In genomic region chr17:51064061-51064735, GRCh38 we compare ENCODE assay signal across 31 cellular contexts. TPM values are rescaled to one million over a fixed set of nuclear protein-coding genes. Genes with fewer than 3 reads are reported as not detected.
DNase-seq lines count a peak whose midpoint lies in the region; ATAC-seq, FAIRE-seq and TF ChIP-seq lines count a peak whose summit lies in the region.
"Had no signal": no experiment of that assay in that cellular context is flagged by ENCODE, and none has a peak within 500 bp of the region (broad histone marks: within the 10 kb centered on the region; RNA-seq: fewer than 3 reads in every experiment).

No MANE protein-coding gene starts in this region.

- peaks cover 7% of the 10 kb centered on the region for H3K36me3 Mint-ChIP-seq in HFFc6 (ENCODE audit: low read depth)
- H3K36me3 Mint-ChIP-seq: activated naive CD4-positive, alpha-beta T cell treated with anti-CD3 and anti-CD28 coated beads, Interleukin-2, amount 50 U/mL, for 72 hours; natural killer cell treated with Interleukin-12 subunit alpha and Interleukin-12 subunit beta and Interleukin-15 and Interleukin-18, amount 100 ng/mL, for 72 hours had no signal

- H4K20me1 ChIP-seq in PC-3 (ENCODE audit: low read length) = no peaks in the 10 kb centered on the region

- peak overlapping the region; percentile 69 for H3K27ac ChIP-seq in PC-3 (ENCODE audit: low read length)
- peak overlapping the region; percentile 79 for H3K27ac ChIP-seq in epithelial cell of prostate
- H3K27ac ChIP-seq in small intestine (ENCODE audit: low read depth in 1 of 2, low read length in 1 of 2) = no peak overlapping the region
- no peak overlapping the region for H3K27ac ChIP-seq in coronary artery
- H3K27ac ChIP-seq: ascending aorta, KMS-11, testis, vagina had no signal

- no peaks in the 10 kb centered on the region for H3F3A ChIP-seq in PC-3 (ENCODE audit: low read length, unreplicated experiment)

- H3K9me2 ChIP-seq in PC-3 (replicated peaks; ENCODE audit: low read length) = no peaks in the 10 kb centered on the region

- no peak overlapping the region for H2AFZ ChIP-seq in PC-3 (ENCODE audit: low read length)

- H3K4me3 Mint-ChIP-seq in HFFc6 = no peak overlapping the region
- H3K4me3 Mint-ChIP-seq: activated T-helper 17 cell treated with anti-CD3 and anti-CD28 coated beads, Interleukin-2, amount 50 U/mL, for 72 hours; CD14-positive monocyte; natural killer cell treated with Interleukin-12 subunit alpha and Interleukin-12 subunit beta and Interleukin-15 and Interleukin-18, amount 100 ng/mL, for 72 hours had no signal

- H3K9ac ChIP-seq in PC-3 (ENCODE audit: low read length) = no peak overlapping the region
- H3K9ac ChIP-seq: KMS-11 had no signal

- peaks cover 29% of the 10 kb centered on the region for H3K4me1 Mint-ChIP-seq in HFFc6 (ENCODE audit: low read depth)

- H3K27me3 Mint-ChIP-seq in HFFc6 (ENCODE audit: insufficient read depth) = no peaks in the 10 kb centered on the region
- H3K27me3 Mint-ChIP-seq: activated T-helper 17 cell treated with anti-CD3 and anti-CD28 coated beads, Interleukin-2, amount 50 U/mL, for 72 hours; natural killer cell treated with Interleukin-12 subunit alpha and Interleukin-12 subunit beta and Interleukin-15 and Interleukin-18, amount 100 ng/mL, for 72 hours had no signal

- H3K9me3 Mint-ChIP-seq in HFFc6 = no peaks in the 10 kb centered on the region
- H3K9me3 Mint-ChIP-seq: activated naive CD4-positive, alpha-beta T cell treated with anti-CD3 and anti-CD28 coated beads, Interleukin-2, amount 50 U/mL, for 72 hours; activated T-helper 17 cell treated with anti-CD3 and anti-CD28 coated beads, Interleukin-2, amount 50 U/mL, for 72 hours; CD14-positive monocyte; natural killer cell treated with Interleukin-12 subunit alpha and Interleukin-12 subunit beta and Interleukin-15 and Interleukin-18, amount 100 ng/mL, for 72 hours had no signal

- CTCF ChIA-PET in PC-3 (lab: Charles Lee) = interaction anchor here (0.6 to 0.9 kb wide), 2 partner anchors 56 to 89 kb away, joined by 3 to 6 read pairs; partner anchors contain the start of genes NME1 and SPAG9

- ATAC-seq in PC-3 = peak; percentile 74
- ATAC-seq: activated naive CD4-positive, alpha-beta T cell treated with anti-CD3 and anti-CD28 coated beads, Interleukin-2, amount 50 U/mL, for 72 hours; activated T-helper 17 cell treated with anti-CD3 and anti-CD28 coated beads, Interleukin-2, amount 50 U/mL, for 72 hours; left ventricle myocardium superior; natural killer cell treated with Interleukin-12 subunit alpha and Interleukin-12 subunit beta and Interleukin-15 and Interleukin-18, amount 100 ng/mL, for 72 hours had no signal

- H3K79me2 ChIP-seq in PC-3 (ENCODE audit: low read length) = peaks cover 73% of the 10 kb centered on the region

- BruUV-seq in PC-3 (replicated peaks; lab: Mats Ljungman, UMichigan) = no TSS peak

- DNase-seq in HFFc6 (no peak), PC-3 (peak; percentile 73), epithelial cell of prostate (ENCODE audit: low read depth, low spot score) (no peak), small intestine (peak; percentile 32), coronary artery (ENCODE audit: low spot score) (no peak), NCI-H345 treated with DMSO at 0.1 percent for 48 hours (lab: John Stamatoyannopoulos, UW; ENCODE audit: unreplicated experiment) (no peak), NCI-H2081 (lab: John Stamatoyannopoulos, UW) (no peak)
- DNase-seq: activated CD4-positive, alpha-beta T cell treated with anti-CD3 and anti-CD28 coated beads, Interleukin-2, amount 50 U/mL, for 48 hours; activated CD8-positive, alpha-beta memory T cell treated with anti-CD3 and anti-CD28 coated beads, Interleukin-2, amount 50 U/mL, for 4 hours; cerebellar nuclear complex; EL; erythroblast; GOT3; left ventricle myocardium superior; NCI-H1105 treated with DMSO at 0.1 percent for 48 hours; NCI-H2029 treated with DMSO at 0.1 percent for 48 hours; NCI-H345; NCI-H774; SHP77 treated with DMSO at 0.1 percent for 48 hours; stimulated activated CD4-positive, alpha-beta T cell treated with anti-CD3 and anti-CD28 coated beads, Interleukin-12 subunit alpha, Interleukin-12 subunit beta, amount 100 ng/mL, for 4 hours; stimulated activated CD4-positive, alpha-beta T cell treated with anti-CD3 and anti-CD28 coated beads, Interleukin-4, amount 100 ng/mL, for 4 hours; stimulated activated naive CD4-positive, alpha-beta T cell treated with Interleukin-2 at 50 U/mL for 16 hours; testis had no signal

- H3K36me3 ChIP-seq in PC-3 (ENCODE audit: low read depth, low read length) (no peaks in the 10 kb centered on the region), small intestine (ENCODE audit: control insufficient read depth in 2 of 2, insufficient read depth in 2 of 2, low read length in 2 of 2) (no peaks in the 10 kb centered on the region)
- H3K36me3 ChIP-seq: ascending aorta, vagina had no signal

- H3K9me3 ChIP-seq in PC-3 (ENCODE audit: low read length) = no peaks in the 10 kb centered on the region
- no peaks in the 10 kb centered on the region for H3K9me3 ChIP-seq in small intestine (ENCODE audit: control insufficient read depth, low read depth)
- H3K9me3 ChIP-seq: ascending aorta, testis, vagina had no signal

- FAIRE-seq in small intestine (lab: Jason Lieb, UNC) = no peak
- FAIRE-seq: D721Med had no signal

- H3K27ac Mint-ChIP-seq in HFFc6 = peak overlapping the region; percentile 52
- H3K27ac Mint-ChIP-seq: activated T-helper 17 cell treated with anti-CD3 and anti-CD28 coated beads, Interleukin-2, amount 50 U/mL, for 72 hours; natural killer cell treated with Interleukin-12 subunit alpha and Interleukin-12 subunit beta and Interleukin-15 and Interleukin-18, amount 100 ng/mL, for 72 hours had no signal

- H3K4me3 ChIP-seq in PC-3 (ENCODE audit: low read length) (no peak overlapping the region), small intestine (ENCODE audit: low read depth in 1 of 2, low read length in 2 of 2) (no peak overlapping the region), coronary artery (no peak overlapping the region)
- H3K4me3 ChIP-seq: ascending aorta, testis, vagina had no signal

- peaks cover 51% of the 10 kb centered on the region for H3K4me1 ChIP-seq in PC-3 (ENCODE audit: insufficient read depth, low read length)
- H3K4me1 ChIP-seq in small intestine (ENCODE audit: control insufficient read depth in 2 of 2, insufficient read depth in 1 of 2, low read depth in 1 of 2, low read length in 1 of 2) = peaks cover 0 to 2% of the 10 kb centered on the region in 2 donors
- H3K4me1 ChIP-seq: ascending aorta, testis had no signal

- WGBS in small intestine, 3 donors = 48 to 63% (median 56%) methylated on average over 1 of the region's 1 CpG

- TF ChIP-seq CTCF in HFFc6 (IDR thresholded peaks at IDR 0.05) = no peak
- TF ChIP-seq CTCF in PC-3 (conservative IDR thresholded peaks at IDR 0.05; ENCODE audit: low read depth, low read length) = no peak
- TF ChIP-seq CTCF in coronary artery (IDR thresholded peaks at IDR 0.05) = no peak

- intact Hi-C loops in PC-3 (cut with micrococcal nuclease) = loop anchor here (1.0 kb wide), 2 partner anchors 21 to 89 kb away; partner anchors contain the start of gene NME1

- H3K27me3 ChIP-seq in PC-3 (ENCODE audit: low read length) = no peaks in the 10 kb centered on the region
- no peaks in the 10 kb centered on the region for H3K27me3 ChIP-seq in small intestine (ENCODE audit: control insufficient read depth in 2 of 2, insufficient read depth in 2 of 2, low read length in 2 of 2)
- H3K27me3 ChIP-seq: ascending aorta, testis, vagina had no signal

- POLR2A ChIA-PET in PC-3 (lab: Charles Lee; ENCODE audit: unreplicated experiment) = interaction anchor here (0.5 to 1.0 kb wide), 4 partner anchors 18 to 89 kb away, joined by 3 to 18 read pairs (median 4); partner anchors contain the start of gene NME1

- H3K4me2 ChIP-seq in PC-3 (ENCODE audit: low read length) = peak overlapping the region; percentile 39
- H3K4me2 ChIP-seq: KMS-11 had no signal

RNA-seq across cellular contexts. Expression of gene SPAG9, which starts 56.5 kb away (rescaled TPM):
- 10 to 100 TPM; 54.3 to 78.1 (median 61.3) TPM for total RNA-seq in HFFc6 (2021; fragmentation: NEBNext Ultra II Directional; extraction: Animal tissue kit (Norgen Biotek cat#: 25700))
- 90.5 and 98.1 TPM in 2 replicates for total RNA-seq in PC-3 (2014; rRNA removed)
- polyA plus RNA-seq in small intestine = 10 to 100 TPM; 14.1 to 21.3 (median 15.7) TPM

Comparison
In these comparisons a context has a peak if more than half of its experiments do, and no peak if none do; other contexts are left out.
1. DNase-seq: peak in PC-3 (single experiment) and small intestine (single experiment); none in HFFc6 (single experiment), epithelial cell of prostate (single experiment), coronary artery (single experiment), NCI-H345 treated with DMSO at 0.1 percent for 48 hours (single experiment) and NCI-H2081 (0 of 2).
2. H3K27ac ChIP-seq: peak in PC-3 (single experiment) and epithelial cell of prostate (single experiment); none in small intestine (0 of 2) and coronary artery (0 of 2).